ENCODE assay signal across 8 cellular contexts in genomic region chr7:876077-876971, GRCh38. TPM values are rescaled to one million over a fixed set of nuclear protein-coding genes. Genes with fewer than 3 reads are reported as not detected.
DNase-seq lines count a peak whose midpoint lies in the region; ATAC-seq and TF ChIP-seq lines count a peak whose summit lies in the region.

GET4 (plus strand) TSS chr7:876554; CDS start chr7:876646, 92 bp downstream.

- DNase-seq in NCI-H1105 (lab: John Stamatoyannopoulos, UW) (peak; percentile 89), SW480 (ENCODE audit: low spot score) (peak; percentile 95), adipocyte (ENCODE audit: low read depth) (peak; percentile 95), heart left ventricle (peak; percentile 96 to 99 (median 98)), posterior cingulate gyrus (peak; percentile 96 to 100 (median 99)), upper lobe of left lung (peak; percentile 98 to 99)

- no peaks in the 10 kb centered on the region for H3K9me3 ChIP-seq in adipocyte (ENCODE audit: control insufficient read depth, low read length)
- no peaks in the 10 kb centered on the region for H3K9me3 ChIP-seq in heart left ventricle
- H3K9me3 ChIP-seq in upper lobe of left lung = peaks cover 0 to 4% (median 0%) of the 10 kb centered on the region in 4 donors

- H3K27ac ChIP-seq in heart left ventricle = peak within 1 kb of the TSS; percentile 69 to 95 (median 89)
- peak within 1 kb of the TSS; percentile 83 to 93 (median 90) for H3K27ac ChIP-seq in upper lobe of left lung

- peak in 1 of 4 donors; percentile 74 for TF ChIP-seq EP300 in upper lobe of left lung (IDR thresholded peaks at IDR 0.05)

- TF ChIP-seq POLR2A in GM10847 (IDR thresholded peaks at IDR 0.05; ENCODE audit: extremely low read depth, insufficient read length) = peak; percentile 72
- peak; percentile 48 to 78 for TF ChIP-seq POLR2A in heart left ventricle (IDR thresholded peaks at IDR 0.05)
- TF ChIP-seq POLR2A in upper lobe of left lung (IDR thresholded peaks at IDR 0.05) = peak in 3 of 4 donors; percentile 61 to 87 (median 71)

- H3K36me3 ChIP-seq in adipocyte (ENCODE audit: control insufficient read depth, insufficient read depth, low read length, severe bottlenecking) (peaks cover 31% of the 10 kb centered on the region), heart left ventricle (peaks cover 0 to 40% (median 22%) of the 10 kb centered on the region in 9 donors), upper lobe of left lung (peaks cover 6 to 25% (median 14%) of the 10 kb centered on the region in 4 donors)

- intact Hi-C loops in heart left ventricle (cut with DNase I) = loop anchor here in 3 of 10 donors (5.0 to 10.0 kb wide), 3 partner anchors 354 to 552 kb away; partner anchors contain the start of gene PDGFA (in 1 of the 3)
- intact Hi-C loops in posterior cingulate gyrus (cut with DNase I) = no loop called here

- peaks cover 29% of the 10 kb centered on the region for H3K4me1 ChIP-seq in adipocyte (ENCODE audit: control insufficient read depth, insufficient read depth, low read length)
- H3K4me1 ChIP-seq in heart left ventricle = peaks cover 10 to 67% (median 45%) of the 10 kb centered on the region in 12 donors
- H3K4me1 ChIP-seq in upper lobe of left lung = peaks cover 29 to 45% (median 37%) of the 10 kb centered on the region in 4 donors

- 0 to 1% (median 1%) methylated on average over 44 to 129 of the region's 129 CpGs for WGBS in heart left ventricle, 4 donors
- WGBS in upper lobe of left lung, 2 donors = 0 to 1% methylated on average over 46 to 66 of the region's 129 CpGs

- no peaks in the 10 kb centered on the region for H3K27me3 ChIP-seq in adipocyte (replicated peaks; ENCODE audit: control insufficient read depth, insufficient read depth, low read length)
- H3K27me3 ChIP-seq in heart left ventricle = no peaks in the 10 kb centered on the region
- H3K27me3 ChIP-seq in upper lobe of left lung = no peaks in the 10 kb centered on the region

- H3K4me3 ChIP-seq in adipocyte (ENCODE audit: low read length) = peak within 1 kb of the TSS; percentile 91
- peak within 1 kb of the TSS; percentile 67 to 98 (median 86) for H3K4me3 ChIP-seq in heart left ventricle
- peak within 1 kb of the TSS; percentile 90 to 96 (median 94) for H3K4me3 ChIP-seq in upper lobe of left lung

- TF ChIP-seq CTCF in heart left ventricle (IDR thresholded peaks at IDR 0.05) = peak in 9 of 12 donors; percentile 23 to 57 (median 32)
- TF ChIP-seq CTCF in upper lobe of left lung (IDR thresholded peaks at IDR 0.05) = peak in 5 of 6 experiments; percentile 20 to 57 (median 51)

- peak within 1 kb of the TSS; percentile 90 for H3K9ac ChIP-seq in adipocyte (ENCODE audit: low read length)

- peak; percentile 69 for ATAC-seq in HG02610 (IDR thresholded peaks at IDR 0.05; ENCODE audit: unreplicated experiment)
- peak; percentile 73 to 84 (median 80) for ATAC-seq in heart left ventricle
- ATAC-seq in upper lobe of left lung (ENCODE audit: low FRiP score in 2 of 2) = peak; percentile 89 to 93

RNA-seq across cellular contexts. Expression of gene GET4, which starts in this region (rescaled TPM):
- total RNA-seq in heart left ventricle (10 to 100 TPM; 14.6 to 27.3 (median 18.6) TPM), upper lobe of left lung (10 to 100 TPM; 26.0 to 82.6 (median 40.8) TPM)
- 10 to 100 TPM; 19.7 to 34.1 TPM for polyA plus RNA-seq in heart left ventricle

Comparison
In these comparisons a context has a peak if more than half of its experiments do, and no peak if none do; other contexts are left out.
1. Peak in every context shown above with its lines: DNase-seq, ATAC-seq, H3K4me3 ChIP-seq and H3K27ac ChIP-seq.